In genomic region chr11:34426766-34427170, GRCh38 we compare ENCODE assay signal across 1 cellular context.
TF ChIP-seq lines count a peak whose summit lies in the region.

No MANE protein-coding gene starts in this region.

TF ChIP-seq in K562, 482 proteins besides CTCF, POLR2A, EP300 and RAD21 (continued from another document):
- TF ChIP-seq, protein P1, sequence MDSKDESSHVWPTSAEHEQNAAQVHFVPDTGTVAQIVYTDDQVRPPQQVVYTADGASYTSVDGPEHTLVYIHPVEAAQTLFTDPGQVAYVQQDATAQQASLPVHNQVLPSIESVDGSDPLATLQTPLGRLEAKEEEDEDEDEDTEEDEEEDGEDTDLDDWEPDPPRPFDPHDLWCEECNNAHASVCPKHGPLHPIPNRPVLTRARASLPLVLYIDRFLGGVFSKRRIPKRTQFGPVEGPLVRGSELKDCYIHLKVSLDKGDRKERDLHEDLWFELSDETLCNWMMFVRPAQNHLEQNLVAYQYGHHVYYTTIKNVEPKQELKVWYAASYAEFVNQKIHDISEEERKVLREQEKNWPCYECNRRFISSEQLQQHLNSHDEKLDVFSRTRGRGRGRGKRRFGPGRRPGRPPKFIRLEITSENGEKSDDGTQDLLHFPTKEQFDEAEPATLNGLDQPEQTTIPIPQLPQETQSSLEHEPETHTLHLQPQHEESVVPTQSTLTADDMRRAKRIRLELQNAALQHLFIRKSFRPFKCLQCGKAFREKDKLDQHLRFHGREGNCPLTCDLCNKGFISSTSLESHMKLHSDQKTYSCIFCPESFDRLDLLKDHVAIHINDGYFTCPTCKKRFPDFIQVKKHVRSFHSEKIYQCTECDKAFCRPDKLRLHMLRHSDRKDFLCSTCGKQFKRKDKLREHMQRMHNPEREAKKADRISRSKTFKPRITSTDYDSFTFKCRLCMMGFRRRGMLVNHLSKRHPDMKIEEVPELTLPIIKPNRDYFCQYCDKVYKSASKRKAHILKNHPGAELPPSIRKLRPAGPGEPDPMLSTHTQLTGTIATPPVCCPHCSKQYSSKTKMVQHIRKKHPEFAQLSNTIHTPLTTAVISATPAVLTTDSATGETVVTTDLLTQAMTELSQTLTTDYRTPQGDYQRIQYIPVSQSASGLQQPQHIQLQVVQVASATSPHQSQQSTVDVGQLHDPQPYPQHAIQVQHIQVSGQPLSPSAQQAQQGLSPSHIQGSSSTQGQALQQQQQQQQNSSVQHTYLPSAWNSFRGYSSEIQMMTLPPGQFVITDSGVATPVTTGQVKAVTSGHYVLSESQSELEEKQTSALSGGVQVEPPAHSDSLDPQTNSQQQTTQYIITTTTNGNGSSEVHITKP (IDR thresholded peaks at IDR 0.05; ENCODE audit: partially characterized antibody) = peak; percentile 15
- TF ChIP-seq, protein P2, sequence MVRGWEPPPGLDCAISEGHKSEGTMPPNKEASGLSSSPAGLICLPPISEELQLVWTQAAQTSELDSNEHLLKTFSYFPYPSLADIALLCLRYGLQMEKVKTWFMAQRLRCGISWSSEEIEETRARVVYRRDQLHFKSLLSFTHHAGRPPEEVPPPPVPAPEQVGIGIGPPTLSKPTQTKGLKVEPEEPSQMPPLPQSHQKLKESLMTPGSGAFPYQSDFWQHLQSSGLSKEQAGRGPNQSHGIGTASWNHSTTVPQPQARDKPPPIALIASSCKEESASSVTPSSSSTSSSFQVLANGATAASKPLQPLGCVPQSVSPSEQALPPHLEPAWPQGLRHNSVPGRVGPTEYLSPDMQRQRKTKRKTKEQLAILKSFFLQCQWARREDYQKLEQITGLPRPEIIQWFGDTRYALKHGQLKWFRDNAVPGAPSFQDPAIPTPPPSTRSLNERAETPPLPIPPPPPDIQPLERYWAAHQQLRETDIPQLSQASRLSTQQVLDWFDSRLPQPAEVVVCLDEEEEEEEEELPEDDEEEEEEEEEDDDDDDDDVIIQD (CRISPR knock-in tag; IDR thresholded peaks at IDR 0.05) = no peak
